Comparison of ENCODE assay signal across 18 cellular contexts in the genomic region with DNA sequence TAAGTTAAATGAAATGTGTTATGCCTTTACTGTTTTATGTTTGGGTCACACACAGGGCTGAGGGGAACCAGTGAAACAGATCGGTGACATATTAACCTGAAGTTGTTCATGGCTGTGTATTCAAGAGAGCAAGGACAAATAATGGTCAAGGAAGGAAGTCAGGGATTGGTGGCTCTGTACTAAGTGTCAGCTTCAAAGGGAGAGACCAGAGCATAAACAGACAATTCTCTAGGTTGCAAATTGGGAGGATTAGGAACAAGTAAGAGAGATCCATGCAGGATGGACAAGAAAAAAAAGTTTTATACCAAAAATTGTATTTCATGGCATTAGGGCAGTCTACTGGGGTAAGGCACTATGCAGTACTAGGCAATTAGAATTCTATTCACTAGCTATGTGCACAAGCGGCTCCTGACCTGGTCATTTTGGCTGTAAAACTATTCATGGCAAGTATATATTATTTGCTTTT.
"Had no signal": no experiment of that assay in that cellular context is flagged by ENCODE, and none has a peak within 500 bp of the region (broad histone marks: within the 10 kb centered on the region; RNA-seq: fewer than 3 reads in every experiment).

No MANE protein-coding gene starts in this region.

- H3K36me3 ChIP-seq: breast epithelium had no signal

- H3K4me1 ChIP-seq: breast epithelium had no signal

- ATAC-seq: esophagus mucosa, left cardiac atrium, SK-N-SH treated with all-trans-retinoic acid at 6 μM for 48 hours had no signal

- H3K27me3 ChIP-seq: breast epithelium had no signal

- H3K4me3 Mint-ChIP-seq: activated CD4-positive, alpha-beta T cell treated with anti-CD3 and anti-CD28 coated beads, Interleukin-2, amount 10 ng/mL, durations not matched to agents 7 days and 5 days; activated naive CD8-positive, alpha-beta T cell treated with anti-CD3 and anti-CD28 coated beads for 36 hours; activated T-cell treated with anti-CD3 and anti-CD28 coated beads, Interleukin-2, amount 50 U/mL, for 24 hours; central memory CD8-positive, alpha-beta T cell; memory B cell had no signal

- H3K9me3 Mint-ChIP-seq: activated CD4-positive, alpha-beta T cell treated with anti-CD3 and anti-CD28 coated beads, Interleukin-2, amount 10 ng/mL, durations not matched to agents 7 days and 5 days; activated naive CD8-positive, alpha-beta T cell treated with anti-CD3 and anti-CD28 coated beads for 36 hours; activated T-cell treated with anti-CD3 and anti-CD28 coated beads, Interleukin-2, amount 50 U/mL, for 24 hours; activated T-helper 2 cell treated with anti-CD3 and anti-CD28 coated beads, Interferon-gamma antibody, Interleukin-2, Interleukin-4, amounts not matched to agents 10 μg/mL and 5 μg/mL and 100 μg/mL, durations not matched to agents 14 hours and 24 hours and 36 hours had no signal

- H3K36me3 Mint-ChIP-seq: activated naive CD8-positive, alpha-beta T cell treated with anti-CD3 and anti-CD28 coated beads for 36 hours; memory B cell had no signal

- H3K9me3 ChIP-seq: breast epithelium had no signal

- H3K27ac Mint-ChIP-seq: activated CD4-positive, alpha-beta T cell treated with anti-CD3 and anti-CD28 coated beads, Interleukin-2, amount 10 ng/mL, durations not matched to agents 7 days and 5 days; activated naive CD8-positive, alpha-beta T cell treated with anti-CD3 and anti-CD28 coated beads for 36 hours; activated T-cell treated with anti-CD3 and anti-CD28 coated beads, Interleukin-2, amount 50 U/mL, for 24 hours; activated T-helper 2 cell treated with anti-CD3 and anti-CD28 coated beads, Interferon-gamma antibody, Interleukin-2, Interleukin-4, amounts not matched to agents 10 μg/mL and 5 μg/mL and 100 μg/mL, durations not matched to agents 14 hours and 24 hours and 36 hours; memory B cell had no signal

- H3K27me3 Mint-ChIP-seq: activated CD4-positive, alpha-beta T cell treated with anti-CD3 and anti-CD28 coated beads, Interleukin-2, amount 10 ng/mL, durations not matched to agents 7 days and 5 days; activated naive CD8-positive, alpha-beta T cell treated with anti-CD3 and anti-CD28 coated beads for 36 hours; activated T-cell treated with anti-CD3 and anti-CD28 coated beads, Interleukin-2, amount 50 U/mL, for 24 hours; central memory CD8-positive, alpha-beta T cell; memory B cell had no signal

- H3K27ac ChIP-seq: breast epithelium had no signal

- H3K4me1 Mint-ChIP-seq: activated CD4-positive, alpha-beta T cell treated with anti-CD3 and anti-CD28 coated beads, Interleukin-2, amount 10 ng/mL, durations not matched to agents 7 days and 5 days; activated naive CD8-positive, alpha-beta T cell treated with anti-CD3 and anti-CD28 coated beads for 36 hours; central memory CD8-positive, alpha-beta T cell; memory B cell had no signal

- DNase-seq: activated CD4-positive, alpha-beta T cell treated with anti-CD3 and anti-CD28 coated beads, Interleukin-2, amount 10 ng/mL, durations not matched to agents 7 days and 5 days; activated CD4-positive, CD25-positive, alpha-beta regulatory T cell treated with anti-CD3 and anti-CD28 coated beads, Interleukin-2, amount 50 U/mL, for 72 hours; activated naive CD4-positive, alpha-beta T cell; activated naive CD8-positive, alpha-beta T cell treated with anti-CD3 and anti-CD28 coated beads for 36 hours; activated T-cell treated with anti-CD3 and anti-CD28 coated beads, Interleukin-2, amount 50 U/mL, for 24 hours; effector memory CD4-positive, alpha-beta T cell; hypothalamus; left cardiac atrium; nucleus accumbens; stimulated activated CD4-positive, alpha-beta T cell treated with anti-CD3 and anti-CD28 coated beads, Interleukin-2, amount 100 ng/mL, for 48 hours; stimulated activated CD8-positive, alpha-beta memory T cell treated with anti-CD3 and anti-CD28 coated beads, Interleukin-4, amount 100 ng/mL, for 48 hours; stimulated activated naive CD4-positive, alpha-beta T cell treated with Interleukin-2 at 50 U/mL for 16 hours had no signal

- H3K4me3 ChIP-seq: breast epithelium had no signal
